ENCODE assay signal across 14 cellular contexts in the genomic region with DNA sequence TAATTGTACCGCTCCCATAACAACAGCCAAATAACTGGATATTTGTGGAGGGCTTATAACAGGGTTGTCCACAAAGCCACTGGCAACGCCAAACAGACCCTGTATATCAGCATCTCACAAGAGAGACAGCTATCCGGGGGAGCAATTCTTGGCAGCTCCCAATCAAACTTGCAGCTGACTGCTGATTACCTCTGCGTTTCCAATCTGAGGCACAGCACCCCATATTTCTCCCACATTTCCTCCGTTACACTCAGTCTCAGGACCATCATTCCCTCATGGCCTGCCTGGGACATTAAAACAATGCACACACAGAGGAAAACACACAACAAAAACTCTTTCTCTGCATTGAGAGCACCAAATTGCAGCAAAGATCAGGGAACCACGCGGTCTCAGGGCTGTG.
DNase-seq lines count a peak whose midpoint lies in the region; ATAC-seq and TF ChIP-seq lines count a peak whose summit lies in the region.
"Had no signal": no experiment of that assay in that cellular context is flagged by ENCODE, and none has a peak within 500 bp of the region (broad histone marks: within the 10 kb centered on the region; RNA-seq: fewer than 3 reads in every experiment).

No MANE protein-coding gene starts in this region.

- no peaks in the 10 kb centered on the region for H3F3A ChIP-seq in GM23338 (replicated peaks; ENCODE audit: low read depth)

- no peaks in the 10 kb centered on the region for H3K4me1 Mint-ChIP-seq in GM23338
- H3K4me1 Mint-ChIP-seq in osteocyte (ENCODE audit: unreplicated experiment) = peaks cover 12% of the 10 kb centered on the region
- no peaks in the 10 kb centered on the region for H3K4me1 Mint-ChIP-seq in type B pancreatic cell (ENCODE audit: unreplicated experiment)
- no peaks in the 10 kb centered on the region for H3K4me1 Mint-ChIP-seq in MCF 10A (ENCODE audit: insufficient read depth, unreplicated experiment)

- H3K9me3 Mint-ChIP-seq in GM23338 (peaks cover 13% of the 10 kb centered on the region), osteocyte (ENCODE audit: unreplicated experiment) (peaks cover 10% of the 10 kb centered on the region), type B pancreatic cell (peaks cover 14% of the 10 kb centered on the region), MCF 10A (ENCODE audit: unreplicated experiment) (peaks cover 12% of the 10 kb centered on the region)

- no peak overlapping the region for H3K4me2 ChIP-seq in GM23338
- H3K4me2 ChIP-seq: BLaER1 treated with 17β-estradiol and CSF1 and Interleukin-3, amounts not matched to agents 10 nM and 100 nM had no signal

- H3K9me2 ChIP-seq in GM23338 (ENCODE audit: insufficient read depth) = peaks cover 10% of the 10 kb centered on the region

- intact Hi-C loops in MCF 10A (cut with micrococcal nuclease) = no loop called here

- CTCF ChIA-PET in MCF 10A (lab: Yijun Ruan, JAX) = no interaction called here

- H3K36me3 ChIP-seq in GM23338 (ENCODE audit: insufficient read depth) = no peaks in the 10 kb centered on the region
- H3K36me3 ChIP-seq: BLaER1 treated with 17β-estradiol and CSF1 and Interleukin-3, amounts not matched to agents 10 nM and 100 nM had no signal

- no peak for ATAC-seq in GM23338
- no peak for ATAC-seq in GM21825 (IDR thresholded peaks at IDR 0.05; ENCODE audit: unreplicated experiment)

- no peaks in the 10 kb centered on the region for H3K27me3 ChIP-seq in GM23338 (ENCODE audit: insufficient read depth)
- H3K27me3 ChIP-seq: BLaER1 treated with 17β-estradiol and CSF1 and Interleukin-3, amounts not matched to agents 10 nM and 100 nM had no signal

- H3K79me2 ChIP-seq in GM23338 (replicated peaks; ENCODE audit: insufficient read depth) = no peaks in the 10 kb centered on the region

- H3K4me3 ChIP-seq in GM23338 (no peak overlapping the region), coronary artery (no peak overlapping the region)
- H3K4me3 ChIP-seq: BLaER1 treated with 17β-estradiol and CSF1 and Interleukin-3, amounts not matched to agents 10 nM and 100 nM; GM23248 had no signal

- H3K4me3 Mint-ChIP-seq in GM23338 (no peak overlapping the region), osteocyte (ENCODE audit: unreplicated experiment) (no peak overlapping the region), type B pancreatic cell (no peak overlapping the region), MCF 10A (ENCODE audit: unreplicated experiment) (no peak overlapping the region)
- H3K4me3 Mint-ChIP-seq: CD4-positive, CD25-positive, alpha-beta regulatory T cell; H9 had no signal

- no peaks in the 10 kb centered on the region for H4K20me1 ChIP-seq in GM23338 (replicated peaks; ENCODE audit: insufficient read depth)
- H4K20me1 ChIP-seq: BLaER1 treated with 17β-estradiol and CSF1 and Interleukin-3, amounts not matched to agents 10 nM and 100 nM had no signal

- H2AFZ ChIP-seq in GM23338 = peak overlapping the region; percentile 87
- H2AFZ ChIP-seq: GM23248 had no signal

- H3K27ac Mint-ChIP-seq in GM23338 = no peak overlapping the region
- no peak overlapping the region for H3K27ac Mint-ChIP-seq in osteocyte (ENCODE audit: unreplicated experiment)
- no peak overlapping the region for H3K27ac Mint-ChIP-seq in type B pancreatic cell
- H3K27ac Mint-ChIP-seq in MCF 10A (ENCODE audit: low read depth, unreplicated experiment) = no peak overlapping the region
- H3K27ac Mint-ChIP-seq: CD4-positive, CD25-positive, alpha-beta regulatory T cell; H9 had no signal

- no peak overlapping the region for H3K27ac ChIP-seq in GM23338 (ENCODE audit: low read depth)
- H3K27ac ChIP-seq in coronary artery = peak overlapping the region; percentile 73 to 81
- H3K27ac ChIP-seq: BLaER1 treated with 17β-estradiol and CSF1 and Interleukin-3, amounts not matched to agents 10 nM and 100 nM; GM23248 had no signal

- H3K36me3 Mint-ChIP-seq in GM23338 (ENCODE audit: low read depth) (peaks cover 7% of the 10 kb centered on the region), osteocyte (ENCODE audit: unreplicated experiment) (no peaks in the 10 kb centered on the region), type B pancreatic cell (peaks cover 8% of the 10 kb centered on the region), MCF 10A (ENCODE audit: insufficient read depth, unreplicated experiment) (no peaks in the 10 kb centered on the region)

- TF ChIP-seq CTCF in GM23338 (conservative IDR thresholded peaks at IDR 0.05; ENCODE audit: low read depth in 2 of 2) = no peak
- TF ChIP-seq CTCF in coronary artery (IDR thresholded peaks at IDR 0.05) = no peak
- no peak for TF ChIP-seq CTCF in osteocyte (IDR thresholded peaks at IDR 0.05)
- TF ChIP-seq CTCF in type B pancreatic cell (conservative IDR thresholded peaks at IDR 0.05) = no peak
- no peak for TF ChIP-seq CTCF in MCF 10A (IDR thresholded peaks at IDR 0.05; ENCODE audit: unreplicated experiment)

- peaks cover 7% of the 10 kb centered on the region for H3K27me3 Mint-ChIP-seq in GM23338 (ENCODE audit: insufficient read depth, low read depth, poor library complexity)
- H3K27me3 Mint-ChIP-seq in osteocyte (ENCODE audit: unreplicated experiment) = peaks cover 29% of the 10 kb centered on the region
- H3K27me3 Mint-ChIP-seq in type B pancreatic cell = peaks cover 5% of the 10 kb centered on the region
- no peaks in the 10 kb centered on the region for H3K27me3 Mint-ChIP-seq in MCF 10A (ENCODE audit: insufficient read depth, unreplicated experiment)

- DNase-seq in GM23338 (ENCODE audit: low spot score) = no peak
- no peak for DNase-seq in coronary artery (ENCODE audit: low spot score)
- DNase-seq in osteocyte (ENCODE audit: extremely low spot score, unreplicated experiment) = peak; percentile 19
- peak; percentile 31 for DNase-seq in type B pancreatic cell (ENCODE audit: extremely low spot score, unreplicated experiment)
- DNase-seq in MCF 10A (ENCODE audit: unreplicated experiment) = no peak
- no peak for DNase-seq in NCI-H2171 treated with DMSO at 0.1 percent for 48 hours (lab: John Stamatoyannopoulos, UW)
- DNase-seq: ACHN; CD4-positive, CD25-positive, alpha-beta regulatory T cell; DMS53; GF-D8; GM23248; H9 had no signal

- no peaks in the 10 kb centered on the region for H3K4me1 ChIP-seq in GM23338 (ENCODE audit: insufficient read depth)

- POLR2A ChIA-PET in MCF 10A (lab: Yijun Ruan, JAX) = no interaction called here

- BruUV-seq in MCF 10A (replicated peaks; lab: Mats Ljungman, UMichigan) = no TSS peak

TF ChIP-seq in GM23338, 12 proteins besides CTCF, POLR2A, EP300 and RAD21 (continues in another document):
- TF ChIP-seq EZH2phosphoT487 (IDR thresholded peaks at IDR 0.05; ENCODE audit: unreplicated experiment) (no peak), ZNF114 (CRISPR knock-in tag; IDR thresholded peaks at IDR 0.05) (no peak), ZNF331 (CRISPR knock-in tag; IDR thresholded peaks at IDR 0.05; ENCODE audit: low read depth) (no peak), POLR2AphosphoS5 (IDR thresholded peaks at IDR 0.05; ENCODE audit: low read depth) (no peak), EZH2 (IDR thresholded peaks at IDR 0.05; ENCODE audit: low read depth, unreplicated experiment) (no peak), STAT1 (IDR thresholded peaks at IDR 0.05; ENCODE audit: unreplicated experiment) (no peak)
- TF ChIP-seq, protein P1, sequence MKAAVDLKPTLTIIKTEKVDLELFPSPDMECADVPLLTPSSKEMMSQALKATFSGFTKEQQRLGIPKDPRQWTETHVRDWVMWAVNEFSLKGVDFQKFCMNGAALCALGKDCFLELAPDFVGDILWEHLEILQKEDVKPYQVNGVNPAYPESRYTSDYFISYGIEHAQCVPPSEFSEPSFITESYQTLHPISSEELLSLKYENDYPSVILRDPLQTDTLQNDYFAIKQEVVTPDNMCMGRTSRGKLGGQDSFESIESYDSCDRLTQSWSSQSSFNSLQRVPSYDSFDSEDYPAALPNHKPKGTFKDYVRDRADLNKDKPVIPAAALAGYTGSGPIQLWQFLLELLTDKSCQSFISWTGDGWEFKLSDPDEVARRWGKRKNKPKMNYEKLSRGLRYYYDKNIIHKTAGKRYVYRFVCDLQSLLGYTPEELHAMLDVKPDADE (IDR thresholded peaks at IDR 0.05) = no peak

Comparison
In these comparisons a context has a peak if more than half of its experiments do, and no peak if none do; other contexts are left out.
1. DNase-seq: peak in osteocyte (single experiment) and type B pancreatic cell (single experiment); none in GM23338 (single experiment), coronary artery (single experiment), MCF 10A (single experiment) and NCI-H2171 treated with DMSO at 0.1 percent for 48 hours (single experiment).